ENCODE assay signal across 10 cellular contexts in genomic region chr18:63683152-63683551, GRCh38. TPM values are rescaled to one million over a fixed set of nuclear protein-coding genes. Genes with fewer than 3 reads are reported as not detected.
DNase-seq lines count a peak whose midpoint lies in the region; ATAC-seq and TF ChIP-seq lines count a peak whose summit lies in the region.
"Had no signal": no experiment of that assay in that cellular context is flagged by ENCODE, and none has a peak within 500 bp of the region (broad histone marks: within the 10 kb centered on the region; RNA-seq: fewer than 3 reads in every experiment).

No MANE protein-coding gene starts in this region.

- H3K4me1 ChIP-seq in endodermal cell (ENCODE audit: control insufficient read depth, insufficient read depth, low read length): peaks cover 24% of the 10 kb centered on the region
- H3K4me1 ChIP-seq: SJSA1 had no signal

- H3K36me3 ChIP-seq in endodermal cell (ENCODE audit: control insufficient read depth, insufficient read depth, low read length): no peaks in the 10 kb centered on the region
- H3K36me3 ChIP-seq: SJSA1 had no signal

- H3K9me3 Mint-ChIP-seq in endodermal cell: peaks cover 9% of the 10 kb centered on the region
- peaks cover 14% of the 10 kb centered on the region for H3K9me3 Mint-ChIP-seq in mesothelial cell of epicardium

- H3K9me3 ChIP-seq in endodermal cell (ENCODE audit: control insufficient read depth, low read length): peaks cover 14% of the 10 kb centered on the region
- H3K9me3 ChIP-seq: SJSA1 had no signal

- no peak for TF ChIP-seq CTCF in endodermal cell (conservative IDR thresholded peaks at IDR 0.05)
- TF ChIP-seq CTCF in mesothelial cell of epicardium (IDR thresholded peaks at IDR 0.05; ENCODE audit: unreplicated experiment): no peak
- TF ChIP-seq CTCF in dorsolateral prefrontal cortex (IDR thresholded peaks at IDR 0.05 in 54 of 56, conservative IDR thresholded peaks at IDR 0.05 in 2 of 56; ENCODE audit: low read depth in 1 of 56, partially characterized antibody in 56 of 56): no peak

- H3K4me3 Mint-ChIP-seq in endodermal cell (no peak overlapping the region), mesothelial cell of epicardium (no peak overlapping the region)

- DNase-seq in AG08395 (ENCODE audit: low spot score) (peak; percentile 82), HT1080 (ENCODE audit: low read depth) (peak; percentile 90), endodermal cell (peak; percentile 81), mesothelial cell of epicardium (ENCODE audit: low spot score in 2 of 2, unreplicated experiment in 2 of 2) (no peak), dorsolateral prefrontal cortex (no peak)
- DNase-seq in stimulated activated CD4-positive, alpha-beta T cell treated with anti-CD3 and anti-CD28 coated beads, Interleukin-2, amount 100 ng/mL, for 24 hours: no peak
- DNase-seq in stimulated activated CD4-positive, alpha-beta T cell treated with anti-CD3 and anti-CD28 coated beads, Interleukin-1b, Interleukin-23, amount 100 ng/mL, for 48 hours: no peak
- DNase-seq: stimulated activated CD8-positive, alpha-beta memory T cell treated with anti-CD3 and anti-CD28 coated beads, Interleukin-4, amount 100 ng/mL, for 48 hours had no signal

- H3K27ac Mint-ChIP-seq in endodermal cell: peak overlapping the region; percentile 92
- peak overlapping the region; percentile 53 for H3K27ac Mint-ChIP-seq in mesothelial cell of epicardium

- H3K4me3 ChIP-seq in endodermal cell (ENCODE audit: low read length): peak overlapping the region; percentile 34
- H3K4me3 ChIP-seq in dorsolateral prefrontal cortex: no peak overlapping the region
- H3K4me3 ChIP-seq: SJSA1 had no signal

- H3K27me3 Mint-ChIP-seq in endodermal cell (ENCODE audit: insufficient read depth) (no peaks in the 10 kb centered on the region), mesothelial cell of epicardium (ENCODE audit: low read depth) (no peaks in the 10 kb centered on the region)

- 30 to 89% methylated on average over 1 to 2 of the region's 2 CpGs for WGBS in endodermal cell (ENCODE audit: insufficient coverage in 1 of 2, insufficient read length in 1 of 2), 2 experiments

- intact Hi-C loops in dorsolateral prefrontal cortex (cut with DNase I): no loop called here

- H3K4me1 Mint-ChIP-seq in endodermal cell (peaks cover 30% of the 10 kb centered on the region), mesothelial cell of epicardium (peaks cover 10% of the 10 kb centered on the region)

- peak overlapping the region; percentile 4 for H3K27ac ChIP-seq in endodermal cell (ENCODE audit: low read depth, low read length)
- no peak overlapping the region for H3K27ac ChIP-seq in dorsolateral prefrontal cortex
- H3K27ac ChIP-seq: SJSA1 had no signal

- H3K9ac ChIP-seq in endodermal cell (ENCODE audit: extremely low read depth, low read length, poor library complexity, severe bottlenecking): peak overlapping the region; percentile 53

- H3K36me3 Mint-ChIP-seq in endodermal cell (ENCODE audit: low read depth) (no peaks in the 10 kb centered on the region), mesothelial cell of epicardium (no peaks in the 10 kb centered on the region)

- no peak for ATAC-seq in HG02885 (IDR thresholded peaks at IDR 0.05; ENCODE audit: poor library complexity, unreplicated experiment)

- H3K27me3 ChIP-seq in endodermal cell (ENCODE audit: control insufficient read depth, insufficient read depth, low read length, poor library complexity, severe bottlenecking): no peaks in the 10 kb centered on the region
- peaks cover 0 to 22% (median 4%) of the 10 kb centered on the region in 45 donors for H3K27me3 ChIP-seq in dorsolateral prefrontal cortex

RNA-seq across cellular contexts. Expression of gene SERPINB11, which starts 19.6 kb away (rescaled TPM):
- not detected in 2 replicates for total RNA-seq in HT1080 (2014; rRNA removed; shearing (Covaris generic))
- not detected in 2 replicates for polyA plus RNA-seq in HT1080 (2015; cell fraction: cytosol; rRNA removed)
- polyA plus RNA-seq in HT1080 (2015; cell fraction: nucleus; rRNA removed): not detected in 2 replicates
- total RNA-seq in endodermal cell (not detected), mesothelial cell of epicardium (not detected in 3 replicates), dorsolateral prefrontal cortex (not detected)
- polyA plus RNA-seq in endodermal cell (2013, experiment 1 of 2): not detected
- polyA plus RNA-seq in endodermal cell (2013, experiment 2 of 2): not detected
- total RNA-seq: SJSA1 had no signal

RNA-seq across cellular contexts. Expression of gene SERPINB3, which starts 21.5 kb away (rescaled TPM):
- not detected in 2 replicates for total RNA-seq in HT1080 (2014; rRNA removed; shearing (Covaris generic))
- not detected in 2 replicates for polyA plus RNA-seq in HT1080 (2015; cell fraction: cytosol; rRNA removed)
- 0.10 TPM in 1 of 2 replicates, not detected in the other for polyA plus RNA-seq in HT1080 (2015; cell fraction: nucleus; rRNA removed)
- total RNA-seq in endodermal cell (not detected), mesothelial cell of epicardium (not detected in 3 replicates), dorsolateral prefrontal cortex (not detected)
- not detected for polyA plus RNA-seq in endodermal cell (2013, experiment 1 of 2)
- not detected for polyA plus RNA-seq in endodermal cell (2013, experiment 2 of 2)
- total RNA-seq: SJSA1 had no signal

RNA-seq across cellular contexts. Expression of gene SERPINB4, which starts 39.1 kb away (rescaled TPM):
- total RNA-seq in HT1080 (2014; rRNA removed; shearing (Covaris generic)): not detected in 2 replicates
- polyA plus RNA-seq in HT1080 (2015; cell fraction: cytosol; rRNA removed): 0.15 TPM in 1 of 2 replicates, not detected in the other
- polyA plus RNA-seq in HT1080 (2015; cell fraction: nucleus; rRNA removed): 0.09 and 0.16 TPM in 2 replicates
- under 1 TPM in 1 of 2 donors, not detected in 1; 0.24 TPM for total RNA-seq in endodermal cell
- polyA plus RNA-seq in endodermal cell (2013, experiment 1 of 2): not detected
- not detected for polyA plus RNA-seq in endodermal cell (2013, experiment 2 of 2)
- total RNA-seq in mesothelial cell of epicardium: not detected in 3 replicates
- total RNA-seq in dorsolateral prefrontal cortex: 1 to 10 TPM in 1 of 120 experiments, under 1 TPM in 1, not detected in 118; 0.59 to 1.4 TPM

Comparison
In these comparisons a context has a peak if more than half of its experiments do, and no peak if none do; other contexts are left out.
1. DNase-seq: peak in AG08395 (single experiment), HT1080 (single experiment) and endodermal cell (single experiment); none in mesothelial cell of epicardium (0 of 2), dorsolateral prefrontal cortex (0 of 10), stimulated activated CD4-positive, alpha-beta T cell treated with anti-CD3 and anti-CD28 coated beads, Interleukin-2, amount 100 ng/mL, for 24 hours (0 of 2) and stimulated activated CD4-positive, alpha-beta T cell treated with anti-CD3 and anti-CD28 coated beads, Interleukin-1b, Interleukin-23, amount 100 ng/mL, for 48 hours (single experiment).